1 cellular context compared by ENCODE assay signal in the genomic region with DNA sequence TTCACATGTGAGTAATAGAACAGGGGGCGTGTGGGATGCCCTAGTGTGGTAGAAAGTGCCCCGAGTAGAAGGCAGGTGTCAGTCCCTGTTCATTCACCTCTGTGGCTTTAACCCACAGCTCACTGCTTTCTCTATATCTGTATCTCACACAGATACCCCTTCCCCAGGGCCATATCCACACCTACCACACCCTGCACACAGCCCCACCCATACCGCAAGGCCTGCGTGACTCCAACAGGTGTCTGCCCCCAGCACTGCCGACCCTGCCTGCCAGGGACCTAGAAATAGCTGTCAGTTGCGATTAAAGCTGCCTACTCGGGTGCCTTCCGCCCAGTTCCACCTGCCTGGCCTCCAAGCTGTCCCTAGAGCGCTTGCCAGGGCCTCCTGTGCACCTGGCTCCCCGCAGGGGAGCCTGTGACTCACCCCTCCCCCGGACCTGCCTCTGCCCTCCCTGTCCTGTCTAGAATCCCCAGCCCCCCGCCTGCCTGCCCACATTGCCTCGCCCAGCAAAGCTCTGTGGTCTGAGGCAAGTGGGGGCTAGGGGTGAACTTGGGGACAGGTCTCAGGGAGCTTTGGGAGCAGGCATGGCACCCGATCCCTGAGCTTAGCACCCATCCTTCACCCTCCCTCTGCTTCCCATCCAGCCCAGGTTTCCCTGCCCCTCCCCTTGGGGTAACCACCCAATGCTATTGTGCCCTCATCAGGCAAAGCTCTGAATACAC.
TF ChIP-seq lines count a peak whose summit lies in the region.

No MANE protein-coding gene starts in this region.

TF ChIP-seq in HCT116, 20 proteins besides CTCF, POLR2A, EP300 and RAD21 (continued from another document):
- TF ChIP-seq, protein P1, sequence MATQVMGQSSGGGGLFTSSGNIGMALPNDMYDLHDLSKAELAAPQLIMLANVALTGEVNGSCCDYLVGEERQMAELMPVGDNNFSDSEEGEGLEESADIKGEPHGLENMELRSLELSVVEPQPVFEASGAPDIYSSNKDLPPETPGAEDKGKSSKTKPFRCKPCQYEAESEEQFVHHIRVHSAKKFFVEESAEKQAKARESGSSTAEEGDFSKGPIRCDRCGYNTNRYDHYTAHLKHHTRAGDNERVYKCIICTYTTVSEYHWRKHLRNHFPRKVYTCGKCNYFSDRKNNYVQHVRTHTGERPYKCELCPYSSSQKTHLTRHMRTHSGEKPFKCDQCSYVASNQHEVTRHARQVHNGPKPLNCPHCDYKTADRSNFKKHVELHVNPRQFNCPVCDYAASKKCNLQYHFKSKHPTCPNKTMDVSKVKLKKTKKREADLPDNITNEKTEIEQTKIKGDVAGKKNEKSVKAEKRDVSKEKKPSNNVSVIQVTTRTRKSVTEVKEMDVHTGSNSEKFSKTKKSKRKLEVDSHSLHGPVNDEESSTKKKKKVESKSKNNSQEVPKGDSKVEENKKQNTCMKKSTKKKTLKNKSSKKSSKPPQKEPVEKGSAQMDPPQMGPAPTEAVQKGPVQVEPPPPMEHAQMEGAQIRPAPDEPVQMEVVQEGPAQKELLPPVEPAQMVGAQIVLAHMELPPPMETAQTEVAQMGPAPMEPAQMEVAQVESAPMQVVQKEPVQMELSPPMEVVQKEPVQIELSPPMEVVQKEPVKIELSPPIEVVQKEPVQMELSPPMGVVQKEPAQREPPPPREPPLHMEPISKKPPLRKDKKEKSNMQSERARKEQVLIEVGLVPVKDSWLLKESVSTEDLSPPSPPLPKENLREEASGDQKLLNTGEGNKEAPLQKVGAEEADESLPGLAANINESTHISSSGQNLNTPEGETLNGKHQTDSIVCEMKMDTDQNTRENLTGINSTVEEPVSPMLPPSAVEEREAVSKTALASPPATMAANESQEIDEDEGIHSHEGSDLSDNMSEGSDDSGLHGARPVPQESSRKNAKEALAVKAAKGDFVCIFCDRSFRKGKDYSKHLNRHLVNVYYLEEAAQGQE (IDR thresholded peaks at IDR 0.05; ENCODE audit: low read depth), result no peak
- TF ChIP-seq ATF3 (IDR thresholded peaks at IDR 0.05) (no peak), CEBPB (IDR thresholded peaks at IDR 0.05; ENCODE audit: low read depth) (no peak), POLR2AphosphoS5 (IDR thresholded peaks at IDR 0.05; ENCODE audit: low read depth, low read length) (peak; percentile 58), JUND (IDR thresholded peaks at IDR 0.05) (no peak), MAX (IDR thresholded peaks at IDR 0.05) (no peak), YY1 (IDR thresholded peaks at IDR 0.05; ENCODE audit: extremely low read depth, insufficient replicate concordance, low read depth, low read length) (peak; percentile 3), ZBTB33 (IDR thresholded peaks at IDR 0.05; ENCODE audit: extremely low read depth, insufficient replicate concordance, low read length) (peak; percentile 27), EZH2 (IDR thresholded peaks at IDR 0.05) (no peak), CBX3 (IDR thresholded peaks at IDR 0.05; ENCODE audit: low read depth) (no peak), ZFX (IDR thresholded peaks at IDR 0.05) (no peak), FOSL1 (IDR thresholded peaks at IDR 0.05; ENCODE audit: low read depth) (no peak)
